In genomic region chr14:68681256-68681655, GRCh38 we compare ENCODE assay signal across 15 cellular contexts.
DNase-seq lines count a peak whose midpoint lies in the region; ATAC-seq, FAIRE-seq and TF ChIP-seq lines count a peak whose summit lies in the region.
"Had no signal": no experiment of that assay in that cellular context is flagged by ENCODE, and none has a peak within 500 bp of the region (broad histone marks: within the 10 kb centered on the region; RNA-seq: fewer than 3 reads in every experiment).

No MANE protein-coding gene starts in this region.

- peak; percentile 70 for DNase-seq in cardiac septum (ENCODE audit: low spot score)
- DNase-seq in Right ventricle myocardium inferior (ENCODE audit: missing footprints), result no peak
- DNase-seq in H1 (ENCODE audit: low read depth in 1 of 2, low spot score in 2 of 2), result no peak
- DNase-seq in neural progenitor cell (ENCODE audit: low spot score), result no peak
- DNase-seq in uterus, result no peak
- DNase-seq in stimulated activated CD4-positive, alpha-beta T cell treated with anti-CD3 and anti-CD28 coated beads, Interleukin-15, amount 100 ng/mL, for 24 hours, result no peak
- DNase-seq: activated CD4-positive, alpha-beta T cell treated with anti-CD3 and anti-CD28 coated beads, Interleukin-2, amount 10 ng/mL, durations not matched to agents 24 days and 14 days; activated naive CD8-positive, alpha-beta T cell treated with anti-CD3 and anti-CD28 coated beads, Interleukin-2, amount 10 ng/mL, durations not matched to agents 7 days and 5 days; Karpas-422; NCI-H226; nucleus accumbens had no signal

- peaks cover 7% of the 10 kb centered on the region for H3K36me3 Mint-ChIP-seq in neural progenitor cell
- H3K36me3 Mint-ChIP-seq: activated naive CD8-positive, alpha-beta T cell treated with anti-CD3 and anti-CD28 coated beads, Interleukin-2, amount 10 ng/mL, durations not matched to agents 7 days and 5 days had no signal

- no peak overlapping the region for H2BK5ac ChIP-seq in H1 (ENCODE audit: low read depth, low read length)

- H3K4me1 Mint-ChIP-seq in neural progenitor cell, result peaks cover 61% of the 10 kb centered on the region

- POLR2A ChIA-PET in H1 (lab: Charles Lee; ENCODE audit: partially characterized antibody), result interaction anchor here (1.1 kb wide), 1 partner anchor 7 kb away, joined by 3 read pairs; no protein-coding TSS in a partner anchor

- H4K20me1 ChIP-seq in H1 (replicated peaks in 1 of 2; ENCODE audit: control insufficient read depth in 1 of 2, insufficient read depth in 2 of 2, low read length in 2 of 2) (no peaks in the 10 kb centered on the region), neural progenitor cell (ENCODE audit: low read depth) (no peaks in the 10 kb centered on the region)

- peak overlapping the region; percentile 98 for H3K27ac Mint-ChIP-seq in neural progenitor cell
- H3K27ac Mint-ChIP-seq: activated CD4-positive, alpha-beta T cell treated with anti-CD3 and anti-CD28 coated beads, Interleukin-2, amount 10 ng/mL, durations not matched to agents 24 days and 14 days; GM23338 had no signal

- intact Hi-C loops in cardiac septum (cut with DNase I), result loop anchor here (5.0 kb wide), 4 partner anchors 41 to 119 kb away; no protein-coding TSS in a partner anchor
- intact Hi-C loops in Right ventricle myocardium inferior (cut with DNase I), result loop anchor here (5.0 kb wide), 2 partner anchors 46 to 739 kb away; no protein-coding TSS in a partner anchor
- intact Hi-C loops in uterus (cut with DNase I; ENCODE audit: low total_unique reads), result no loop called here

- H3K27ac ChIP-seq in H1 (ENCODE audit: low read depth, low read length) (no peak overlapping the region), neural progenitor cell (no peak overlapping the region), uterus (peak overlapping the region; percentile 84 to 90)

- TF ChIP-seq CTCF in H1 (IDR thresholded peaks at IDR 0.05; ENCODE audit: control extremely low read depth in 1 of 3, insufficient read depth in 1 of 3, low read depth in 1 of 3, low read length in 3 of 3) (no peak), neural progenitor cell (IDR thresholded peaks at IDR 0.05) (no peak), uterus (IDR thresholded peaks at IDR 0.05) (no peak)

- H3K4ac ChIP-seq in H1 (replicated peaks; ENCODE audit: insufficient read length, low read depth, low read length), result no peak overlapping the region

- H3K4me3 Mint-ChIP-seq in neural progenitor cell, result no peak overlapping the region
- H3K4me3 Mint-ChIP-seq: activated CD4-positive, alpha-beta T cell treated with anti-CD3 and anti-CD28 coated beads, Interleukin-2, amount 10 ng/mL, durations not matched to agents 24 days and 14 days; GM23338 had no signal

- H2BK120ac ChIP-seq in H1 (replicated peaks; ENCODE audit: low read depth, low read length), result no peak overlapping the region

- H3K23ac ChIP-seq in H1 (ENCODE audit: insufficient read length), result no peak overlapping the region

- no peaks in the 10 kb centered on the region for H3K23me2 ChIP-seq in H1 (ENCODE audit: low read depth, low read length)

- peak overlapping the region; percentile 56 for H2AK5ac ChIP-seq in H1 (ENCODE audit: low read depth, low read length)

- 0 out of 2 replicates have a peak overlapping the region, but pooled peaks have one; percentile 12 for H2BK15ac ChIP-seq in H1 (ENCODE audit: low read length)

- peaks cover 19% of the 10 kb centered on the region for H3K27me3 Mint-ChIP-seq in neural progenitor cell (ENCODE audit: insufficient read depth, low read depth)
- H3K27me3 Mint-ChIP-seq: activated CD4-positive, alpha-beta T cell treated with anti-CD3 and anti-CD28 coated beads, Interleukin-2, amount 10 ng/mL, durations not matched to agents 24 days and 14 days; activated naive CD8-positive, alpha-beta T cell treated with anti-CD3 and anti-CD28 coated beads, Interleukin-2, amount 10 ng/mL, durations not matched to agents 7 days and 5 days had no signal

- H3K79me2 ChIP-seq in H1 (ENCODE audit: control insufficient read depth in 1 of 2, insufficient read depth in 2 of 2, low read length in 2 of 2) (no peaks in the 10 kb centered on the region), neural progenitor cell (ENCODE audit: low read depth) (no peaks in the 10 kb centered on the region)

- ATAC-seq in Right ventricle myocardium inferior (no peak), HG03196 (IDR thresholded peaks at IDR 0.05; ENCODE audit: unreplicated experiment) (no peak), HG03521 (IDR thresholded peaks at IDR 0.05; ENCODE audit: unreplicated experiment) (no peak)
- ATAC-seq: GM23338 had no signal

- peak overlapping the region; percentile 22 for H4K91ac ChIP-seq in H1 (replicated peaks; ENCODE audit: insufficient read length, low read length)

- no peak overlapping the region for H3K4me3 ChIP-seq in H1 (ENCODE audit: extremely low read depth in 1 of 4, insufficient read depth in 2 of 4, low read depth in 3 of 4, low read length in 4 of 4)
- H3K4me3 ChIP-seq in neural progenitor cell, result no peak overlapping the region
- H3K4me3 ChIP-seq in uterus, result no peak overlapping the region
- H3K4me3 ChIP-seq: GM23338, SJSA1 had no signal

- no peaks in the 10 kb centered on the region for H3K9me3 ChIP-seq in H1 (ENCODE audit: insufficient read depth in 2 of 2, low read depth in 1 of 2, low read length in 1 of 2)
- no peaks in the 10 kb centered on the region for H3K9me3 ChIP-seq in neural progenitor cell (ENCODE audit: low read depth)
- no peaks in the 10 kb centered on the region for H3K9me3 ChIP-seq in uterus
- H3K9me3 ChIP-seq: SJSA1 had no signal

- no peaks in the 10 kb centered on the region for H3K36me3 ChIP-seq in H1 (ENCODE audit: control insufficient read depth in 2 of 4, insufficient read depth in 4 of 4, low read length in 3 of 4)
- no peaks in the 10 kb centered on the region for H3K36me3 ChIP-seq in neural progenitor cell
- H3K36me3 ChIP-seq in uterus, result no peaks in the 10 kb centered on the region
- H3K36me3 ChIP-seq: SJSA1 had no signal

- no peak for TF ChIP-seq POLR2A in H1 (IDR thresholded peaks at IDR 0.05; ENCODE audit: control extremely low read depth in 1 of 2, low read depth in 2 of 2, low read length in 2 of 2)
- TF ChIP-seq POLR2A in uterus (IDR thresholded peaks at IDR 0.05), result no peak

- H3K79me1 ChIP-seq in H1 (ENCODE audit: low read depth, low read length), result no peaks in the 10 kb centered on the region

- no peak for TF ChIP-seq EP300 in H1 (IDR thresholded peaks at IDR 0.05; ENCODE audit: borderline replicate concordance in 1 of 2, low read depth in 2 of 2, low read length in 2 of 2)

- no peak for TF ChIP-seq RAD21 in H1 (IDR thresholded peaks at IDR 0.05 in 1 of 2, conservative IDR thresholded peaks at IDR 0.05 in 1 of 2; ENCODE audit: low read depth in 2 of 2, low read length in 2 of 2)

- no peak overlapping the region for H4K5ac ChIP-seq in H1 (ENCODE audit: insufficient read length, low read depth, low read length)

- H3K4me2 ChIP-seq in H1 (ENCODE audit: insufficient read depth in 1 of 2, low read depth in 2 of 2, low read length in 2 of 2) (no peak overlapping the region), neural progenitor cell (no peak overlapping the region)

- CTCF ChIA-PET in H1 (lab: Charles Lee; ENCODE audit: partially characterized antibody), result no interaction called here

- H3K27me3 ChIP-seq in H1 (replicated peaks in 1 of 4; ENCODE audit: control insufficient read depth in 3 of 4, extremely low read depth in 1 of 4, insufficient read depth in 3 of 4, low read length in 3 of 4) (0 out of 7 replicates have a peak, but pooled peaks cover 0 to 2% (median 0%) of the 10 kb centered on the region in 4 experiments), neural progenitor cell (no peaks in the 10 kb centered on the region), uterus (no peaks in the 10 kb centered on the region)
- H3K27me3 ChIP-seq: SJSA1 had no signal

- peaks cover 15% of the 10 kb centered on the region for H3K9me3 Mint-ChIP-seq in neural progenitor cell
- H3K9me3 Mint-ChIP-seq: activated CD4-positive, alpha-beta T cell treated with anti-CD3 and anti-CD28 coated beads, Interleukin-2, amount 10 ng/mL, durations not matched to agents 24 days and 14 days; GM23338 had no signal

- no peak overlapping the region for H3K14ac ChIP-seq in H1 (ENCODE audit: insufficient read length)

- 85% methylated on average over 6 of the region's 6 CpGs; no CpG with 5 or more reads in 1 of the 2 experiments for WGBS in H1 (ENCODE audit: extremely low coverage in 1 of 2, insufficient coverage in 1 of 2, insufficient read length in 1 of 2, insufficient replicate concordance in 2 of 2, low coverage in 1 of 2, low lambda C conversion rate in 2 of 2, missing lambda C conversion rate in 1 of 2), 2 experiments

- no peak for FAIRE-seq in H1 (lab: Jason Lieb, UNC)

- H3K18ac ChIP-seq in H1 (ENCODE audit: extremely low read depth, low read length), result 0 out of 2 replicates have a peak overlapping the region, but pooled peaks have one; percentile 21

- H3K4me1 ChIP-seq in H1 (replicated peaks in 1 of 4; ENCODE audit: control insufficient read depth in 3 of 4, insufficient read depth in 4 of 4, low read length in 3 of 4) (peaks cover 0 to 7% (median 4%) of the 10 kb centered on the region in 4 experiments; a peak in 2 of 7 replicates), neural progenitor cell (peaks cover 28% of the 10 kb centered on the region), uterus (peaks cover 0 to 19% of the 10 kb centered on the region in 2 donors)

- H2AFZ ChIP-seq in H1 (ENCODE audit: low read length), result no peak overlapping the region
- H2AFZ ChIP-seq in neural progenitor cell (replicated peaks), result no peak overlapping the region
- H2AFZ ChIP-seq: GM23338 had no signal

- H3F3A ChIP-seq in neural progenitor cell (ENCODE audit: low read depth), result peaks cover 8% of the 10 kb centered on the region

- no peak overlapping the region; a peak in 1 of 7 replicates for H3K9ac ChIP-seq in H1 (replicated peaks in 1 of 4; ENCODE audit: extremely low read depth in 1 of 4, low read depth in 3 of 4, low read length in 3 of 4)
- H3K9ac ChIP-seq in neural progenitor cell, result no peak overlapping the region

- no peak overlapping the region for H4K8ac ChIP-seq in H1 (ENCODE audit: extremely low read depth, insufficient read depth, low read length)

- peak overlapping the region; percentile 68; the same call in 1 of the 2 replicates for H2BK12ac ChIP-seq in H1 (ENCODE audit: low read depth, low read length)

- peak overlapping the region; percentile 3; the same call in 1 of the 2 replicates for H2BK20ac ChIP-seq in H1 (ENCODE audit: low read length)

- H3K56ac ChIP-seq in H1 (replicated peaks; ENCODE audit: insufficient read length, low read depth, low read length), result no peak overlapping the region

TF ChIP-seq in H1, 55 proteins besides CTCF, POLR2A, EP300 and RAD21 (continues in another document):
- TF ChIP-seq JUN (IDR thresholded peaks at IDR 0.05; ENCODE audit: low read depth, low read length) (no peak), SIRT6 (IDR thresholded peaks at IDR 0.05; ENCODE audit: low read length) (no peak), ATF3 (IDR thresholded peaks at IDR 0.05; ENCODE audit: insufficient read depth, low read depth, low read length) (no peak), HDAC2 (IDR thresholded peaks at IDR 0.05; ENCODE audit: borderline replicate concordance in 1 of 2, low read depth in 2 of 2, low read length in 2 of 2) (no peak), RBBP5 (IDR thresholded peaks at IDR 0.05; ENCODE audit: borderline replicate concordance, low read depth, low read length) (no peak)

Comparison
In these comparisons a context has a peak if more than half of its experiments do, and no peak if none do; other contexts are left out.
1. H3K27ac ChIP-seq: peak in uterus (2 of 2); none in H1 (single experiment) and neural progenitor cell (single experiment).